In the genomic region with DNA sequence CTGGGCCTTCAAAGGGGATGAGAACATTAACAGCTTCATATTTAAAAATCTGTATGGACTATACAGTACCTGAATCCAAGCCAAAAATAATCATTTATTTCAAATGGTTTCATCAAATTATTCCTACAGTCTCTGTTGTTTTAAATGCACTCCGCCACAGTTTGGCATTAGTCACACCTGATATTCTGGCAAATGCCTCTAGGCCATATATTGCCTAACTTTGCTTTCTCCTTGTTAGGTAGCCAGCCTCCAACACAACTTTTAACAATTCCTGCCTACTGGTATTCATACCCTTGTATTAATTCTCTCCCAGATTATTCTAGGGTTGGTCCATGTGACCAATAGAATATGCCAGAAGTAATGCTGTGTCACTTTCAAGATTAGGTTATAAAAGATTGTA, we compare ENCODE assay signal across 30 cellular contexts.
"Had no signal": no experiment of that assay in that cellular context is flagged by ENCODE, and none has a peak within 500 bp of the region (broad histone marks: within the 10 kb centered on the region; RNA-seq: fewer than 3 reads in every experiment).

No MANE protein-coding gene starts in this region.

- H3K4me1 Mint-ChIP-seq: activated naive CD8-positive, alpha-beta T cell treated with anti-CD3 and anti-CD28 coated beads for 36 hours; brain; natural killer cell; stimulated activated effector memory CD8-positive, alpha-beta T cell treated with anti-CD3 and anti-CD28 coated beads, Interleukin-12 subunit alpha, Interleukin-12 subunit beta, amount 100 ng/mL, for 72 hours; T-cell had no signal

- H3K27ac Mint-ChIP-seq: activated naive CD8-positive, alpha-beta T cell treated with anti-CD3 and anti-CD28 coated beads for 36 hours; brain; natural killer cell; neural progenitor cell; stimulated activated effector memory CD8-positive, alpha-beta T cell treated with anti-CD3 and anti-CD28 coated beads, Interleukin-12 subunit alpha, Interleukin-12 subunit beta, amount 100 ng/mL, for 72 hours; stimulated activated naive CD8-positive, alpha-beta T cell treated with anti-CD3 and anti-CD28 coated beads, Interleukin-15, Interleukin-2, amounts not matched to agents 100 ng/mL and 50 ng/mL, for 24 hours; T-cell; type B pancreatic cell had no signal

- H3K27ac ChIP-seq: adrenal gland, ascending aorta, esophagus muscularis mucosa, heart right ventricle, lower lobe of right lung, neural progenitor cell, skin epidermis, thoracic aorta, vagina had no signal

- H3K9me3 ChIP-seq: adrenal gland, ascending aorta, esophagus muscularis mucosa, lower lobe of right lung, thoracic aorta, vagina had no signal

- ATAC-seq: heart right ventricle; left lobe of liver; lower lobe of right lung; natural killer cell; sciatic nerve; stimulated activated effector memory CD8-positive, alpha-beta T cell treated with anti-CD3 and anti-CD28 coated beads, Interleukin-12 subunit alpha, Interleukin-12 subunit beta, amount 100 ng/mL, for 72 hours; T-cell had no signal

- DNase-seq: activated CD4-positive, alpha-beta T cell treated with anti-CD3 and anti-CD28 coated beads for 4 hours; activated CD4-positive, alpha-beta T cell treated with anti-CD3 and anti-CD28 coated beads, Interleukin-2, amount 50 U/mL, for 4 hours; activated CD8-positive, alpha-beta memory T cell treated with anti-CD3 and anti-CD28 coated beads for 24 hours; activated effector memory CD4-positive, alpha-beta T cell treated with Interleukin-2 at 50 U/mL for 16 hours; activated naive CD4-positive, alpha-beta T cell treated with Interleukin-2 at 50 U/mL for 16 hours; activated naive CD8-positive, alpha-beta T cell treated with anti-CD3 and anti-CD28 coated beads for 36 hours; adrenal gland; caudate nucleus; cortex of kidney; foreskin melanocyte; heart right ventricle; kidney glomerular epithelial cell; lower lobe of right lung; mesendoderm; natural killer cell; stimulated activated CD4-positive, alpha-beta T cell treated with anti-CD3 and anti-CD28 coated beads, Interleukin-4, amount 100 ng/mL, for 24 hours; T-cell had no signal

- H3K9me3 Mint-ChIP-seq: activated naive CD8-positive, alpha-beta T cell treated with anti-CD3 and anti-CD28 coated beads for 36 hours; stimulated activated effector memory CD8-positive, alpha-beta T cell treated with anti-CD3 and anti-CD28 coated beads, Interleukin-12 subunit alpha, Interleukin-12 subunit beta, amount 100 ng/mL, for 72 hours; stimulated activated naive CD8-positive, alpha-beta T cell treated with anti-CD3 and anti-CD28 coated beads, Interleukin-15, Interleukin-2, amounts not matched to agents 100 ng/mL and 50 ng/mL, for 24 hours; type B pancreatic cell had no signal

- H3K36me3 Mint-ChIP-seq: brain; natural killer cell; stimulated activated effector memory CD8-positive, alpha-beta T cell treated with anti-CD3 and anti-CD28 coated beads, Interleukin-12 subunit alpha, Interleukin-12 subunit beta, amount 100 ng/mL, for 72 hours; T-cell; type B pancreatic cell had no signal

- H3K27me3 Mint-ChIP-seq: activated naive CD8-positive, alpha-beta T cell treated with anti-CD3 and anti-CD28 coated beads for 36 hours; brain; stimulated activated naive CD8-positive, alpha-beta T cell treated with anti-CD3 and anti-CD28 coated beads, Interleukin-15, Interleukin-2, amounts not matched to agents 100 ng/mL and 50 ng/mL, for 24 hours; type B pancreatic cell had no signal

- H3K4me3 ChIP-seq: adrenal gland, ascending aorta, esophagus muscularis mucosa, heart right ventricle, lower lobe of right lung, neural progenitor cell, skin epidermis, thoracic aorta, vagina had no signal

- H3K4me1 ChIP-seq: adrenal gland, ascending aorta, esophagus muscularis mucosa, heart right ventricle, lower lobe of right lung, neural progenitor cell, vagina had no signal

- H3K36me3 ChIP-seq: adrenal gland, ascending aorta, esophagus muscularis mucosa, heart right ventricle, lower lobe of right lung, neural progenitor cell, thoracic aorta, vagina had no signal

- H3K4me3 Mint-ChIP-seq: activated naive CD8-positive, alpha-beta T cell treated with anti-CD3 and anti-CD28 coated beads for 36 hours; brain; natural killer cell; neural progenitor cell; stimulated activated effector memory CD8-positive, alpha-beta T cell treated with anti-CD3 and anti-CD28 coated beads, Interleukin-12 subunit alpha, Interleukin-12 subunit beta, amount 100 ng/mL, for 72 hours; stimulated activated naive CD8-positive, alpha-beta T cell treated with anti-CD3 and anti-CD28 coated beads, Interleukin-15, Interleukin-2, amounts not matched to agents 100 ng/mL and 50 ng/mL, for 24 hours; T-cell; type B pancreatic cell had no signal

- FAIRE-seq: endothelial cell of umbilical vein had no signal

- H3K27me3 ChIP-seq: adrenal gland, ascending aorta, esophagus muscularis mucosa, heart right ventricle, neural progenitor cell, vagina had no signal
